Comparison of ENCODE assay signal across 1 cellular context in genomic region chr11:117824571-117825537, GRCh38.
TF ChIP-seq lines count a peak whose summit lies in the region.

Gene FXYD2 (minus strand): TSS chr11:117824744. CDS start chr11:117824678, 66 bp downstream.

TF ChIP-seq in HepG2, 621 proteins besides CTCF, POLR2A, EP300 and RAD21 (continued from another document):
- TF ChIP-seq TFE3 (CRISPR knock-in tag; IDR thresholded peaks at IDR 0.05), result no peak
- no peak for TF ChIP-seq HMGA1 (CRISPR knock-in tag; conservative IDR thresholded peaks at IDR 0.05)
- no peak for TF ChIP-seq SMAD1 (CRISPR knock-in tag; IDR thresholded peaks at IDR 0.05; ENCODE audit: borderline replicate concordance, low read depth)
- peak; percentile 28; the same call in 1 of the 2 replicates for TF ChIP-seq MYPOP (CRISPR knock-in tag; IDR thresholded peaks at IDR 0.05)
- no peak for TF ChIP-seq ZHX1 (CRISPR knock-in tag; IDR thresholded peaks at IDR 0.05; ENCODE audit: low read depth)
- no peak for TF ChIP-seq SNAI1 (CRISPR knock-in tag; IDR thresholded peaks at IDR 0.05; ENCODE audit: borderline replicate concordance)
- TF ChIP-seq BRD4 (CRISPR knock-in tag; IDR thresholded peaks at IDR 0.05), result peak; percentile 61; the same call in 1 of the 2 replicates
- TF ChIP-seq ZNF329 (CRISPR knock-in tag; IDR thresholded peaks at IDR 0.05; ENCODE audit: low read depth), result 0 out of 2 replicates have a peak, but pooled peaks have one; percentile 16
- peak; percentile 32; the same call in 1 of the 2 replicates for TF ChIP-seq MED1 (CRISPR knock-in tag; IDR thresholded peaks at IDR 0.05)
- TF ChIP-seq ZNF562 (CRISPR knock-in tag; IDR thresholded peaks at IDR 0.05; ENCODE audit: borderline replicate concordance), result no peak
- peak; percentile 51; the same call in 1 of the 2 replicates for TF ChIP-seq ZNF292 (CRISPR knock-in tag; IDR thresholded peaks at IDR 0.05; ENCODE audit: borderline replicate concordance, low read depth)
- no peak for TF ChIP-seq HDAC6 (IDR thresholded peaks at IDR 0.05; ENCODE audit: low read depth, low read length)
- no peak for TF ChIP-seq ZUFSP (CRISPR knock-in tag; IDR thresholded peaks at IDR 0.05; ENCODE audit: borderline replicate concordance)
- no peak for TF ChIP-seq ZNF746 (CRISPR knock-in tag; IDR thresholded peaks at IDR 0.05)
- peak; percentile 89 for TF ChIP-seq POLR2G (IDR thresholded peaks at IDR 0.05; ENCODE audit: low read depth, low read length)
- TF ChIP-seq ZFP82 (CRISPR knock-in tag; IDR thresholded peaks at IDR 0.05; ENCODE audit: borderline replicate concordance), result 0 out of 2 replicates have a peak, but pooled peaks have one; percentile 56
- peak; percentile 66; the same call in 1 of the 2 replicates for TF ChIP-seq ZNF761 (CRISPR knock-in tag; conservative IDR thresholded peaks at IDR 0.05)
- TF ChIP-seq MAX (IDR thresholded peaks at IDR 0.05), result peak; percentile 77
- no peak for TF ChIP-seq NONO (IDR thresholded peaks at IDR 0.05)
- peak; percentile 65; the same call in 1 of the 2 replicates for TF ChIP-seq NONO (CRISPR knock-in tag; conservative IDR thresholded peaks at IDR 0.05)
- peak; percentile 53; the same call in 1 of the 2 replicates for TF ChIP-seq ZNF263 (CRISPR knock-in tag; IDR thresholded peaks at IDR 0.05)
- TF ChIP-seq NR2C2 (CRISPR knock-in tag; IDR thresholded peaks at IDR 0.05; ENCODE audit: borderline replicate concordance), result peak; percentile 48; the same call in 1 of the 2 replicates
- no peak for TF ChIP-seq MAZ (IDR thresholded peaks at IDR 0.05; ENCODE audit: borderline replicate concordance, low read depth, low read length)
- TF ChIP-seq MAZ (CRISPR knock-in tag; IDR thresholded peaks at IDR 0.05; ENCODE audit: low read depth), result 0 out of 2 replicates have a peak, but pooled peaks have one; percentile 47
- TF ChIP-seq ZNF142 (CRISPR knock-in tag; IDR thresholded peaks at IDR 0.05), result peak; percentile 32; the same call in 1 of the 2 replicates
- TF ChIP-seq GPN1 (CRISPR knock-in tag; IDR thresholded peaks at IDR 0.05; ENCODE audit: borderline replicate concordance), result no peak
- no peak for TF ChIP-seq PRDM15 (CRISPR knock-in tag; IDR thresholded peaks at IDR 0.05)
